Comparison of ENCODE assay signal across 8 cellular contexts in genomic region chr1:93178418-93178817, GRCh38. TPM values are rescaled to one million over a fixed set of nuclear protein-coding genes. Genes with fewer than 3 reads are reported as not detected.
DNase-seq lines count a peak whose midpoint lies in the region; FAIRE-seq and TF ChIP-seq lines count a peak whose summit lies in the region.

No MANE protein-coding gene starts in this region.

- POLR2A ChIA-PET in activated CD4-positive, alpha-beta memory T cell treated with anti-CD3 and anti-CD28 coated beads for 36 hours (lab: Charles Lee): interaction anchor here (0.6 to 1.6 kb wide), 2 partner anchors 14 to 52 kb away, joined by 3 read pairs; no protein-coding TSS in a partner anchor

- H3K27me3 ChIP-seq in iPS-18a (ENCODE audit: control insufficient read depth, insufficient read depth, low read length) (no peaks in the 10 kb centered on the region), subcutaneous abdominal adipose tissue (ENCODE audit: control insufficient read depth in 5 of 5, insufficient read depth in 4 of 5, low read length in 5 of 5) (peaks cover 0 to 10% (median 0%) of the 10 kb centered on the region in 5 donors)

- H3K27ac ChIP-seq in iPS-18a (ENCODE audit: low read length): no peak overlapping the region
- H3K27ac ChIP-seq in subcutaneous abdominal adipose tissue (ENCODE audit: low read depth, low read length): peak overlapping the region; percentile 100

- H3K36me3 Mint-ChIP-seq in T-helper 2 cell treated with Interferon-gamma antibody and Interleukin-4, amounts not matched to agents 5 μg/mL and 100 μg/mL, for 36 hours (ENCODE audit: low read depth): peaks cover 48% of the 10 kb centered on the region
- peaks cover 31% of the 10 kb centered on the region for H3K36me3 Mint-ChIP-seq in activated CD4-positive, alpha-beta memory T cell treated with anti-CD3 and anti-CD28 coated beads for 36 hours

- peaks cover 44% of the 10 kb centered on the region for H3K4me1 Mint-ChIP-seq in T-helper 2 cell treated with Interferon-gamma antibody and Interleukin-4, amounts not matched to agents 5 μg/mL and 100 μg/mL, for 36 hours (ENCODE audit: low read depth)
- H3K4me1 Mint-ChIP-seq in activated CD4-positive, alpha-beta memory T cell treated with anti-CD3 and anti-CD28 coated beads for 36 hours (ENCODE audit: low read depth): peaks cover 58% of the 10 kb centered on the region

- TF ChIP-seq POLR2A in H54 (IDR thresholded peaks at IDR 0.05; ENCODE audit: low read depth, low read length): no peak

- CTCF ChIA-PET in activated CD4-positive, alpha-beta memory T cell treated with anti-CD3 and anti-CD28 coated beads for 36 hours (lab: Charles Lee): interaction anchor here (1.0 to 1.1 kb wide), 2 partner anchors 14 to 98 kb away, joined by 3 to 5 read pairs; no protein-coding TSS in a partner anchor

- H3K9ac ChIP-seq in iPS-18a (ENCODE audit: low read length) (peak overlapping the region; percentile 94), subcutaneous abdominal adipose tissue (ENCODE audit: low read length in 5 of 5) (peak overlapping the region; percentile 33 to 100 (median 95))

- peak overlapping the region; percentile 98 for H3K27ac Mint-ChIP-seq in T-helper 2 cell treated with Interferon-gamma antibody and Interleukin-4, amounts not matched to agents 5 μg/mL and 100 μg/mL, for 36 hours
- no peak overlapping the region for H3K27ac Mint-ChIP-seq in activated CD4-positive, alpha-beta memory T cell treated with anti-CD3 and anti-CD28 coated beads for 36 hours

- H3K4me3 Mint-ChIP-seq in T-helper 2 cell treated with Interferon-gamma antibody and Interleukin-4, amounts not matched to agents 5 μg/mL and 100 μg/mL, for 36 hours: peak overlapping the region; percentile 90
- H3K4me3 Mint-ChIP-seq in activated CD4-positive, alpha-beta memory T cell treated with anti-CD3 and anti-CD28 coated beads for 36 hours: peak overlapping the region; percentile 88

- H3K4me1 ChIP-seq in iPS-18a (ENCODE audit: control insufficient read depth, low read depth, low read length): no peaks in the 10 kb centered on the region
- peaks cover 12 to 41% (median 33%) of the 10 kb centered on the region in 5 donors for H3K4me1 ChIP-seq in subcutaneous abdominal adipose tissue (ENCODE audit: control insufficient read depth in 5 of 5, insufficient read depth in 5 of 5, low read length in 5 of 5)

- H3K9me3 Mint-ChIP-seq in T-helper 2 cell treated with Interferon-gamma antibody and Interleukin-4, amounts not matched to agents 5 μg/mL and 100 μg/mL, for 36 hours: peaks cover 3% of the 10 kb centered on the region
- H3K9me3 Mint-ChIP-seq in activated CD4-positive, alpha-beta memory T cell treated with anti-CD3 and anti-CD28 coated beads for 36 hours: no peaks in the 10 kb centered on the region

- H3K9me3 ChIP-seq in iPS-18a (ENCODE audit: control insufficient read depth, low read depth, low read length) (no peaks in the 10 kb centered on the region), subcutaneous abdominal adipose tissue (ENCODE audit: control insufficient read depth in 5 of 5, low read length in 5 of 5) (peaks cover 0 to 2% (median 0%) of the 10 kb centered on the region in 5 donors)

- H3K27me3 Mint-ChIP-seq in T-helper 2 cell treated with Interferon-gamma antibody and Interleukin-4, amounts not matched to agents 5 μg/mL and 100 μg/mL, for 36 hours (ENCODE audit: low read depth): no peaks in the 10 kb centered on the region
- H3K27me3 Mint-ChIP-seq in activated CD4-positive, alpha-beta memory T cell treated with anti-CD3 and anti-CD28 coated beads for 36 hours: no peaks in the 10 kb centered on the region

- no peak for DNase-seq in T-helper 2 cell treated with Interferon-gamma antibody and Interleukin-4, amounts not matched to agents 5 μg/mL and 100 μg/mL, for 36 hours (ENCODE audit: low spot score)
- DNase-seq in T-helper 2 cell (no peak), H54 (ENCODE audit: insufficient read length, low spot score) (no peak), GM19240 (ENCODE audit: insufficient read length, low spot score) (no peak)
- DNase-seq in activated CD4-positive, alpha-beta memory T cell treated with anti-CD3 and anti-CD28 coated beads for 36 hours: no peak
- no peak for DNase-seq in activated CD8-positive, alpha-beta memory T cell treated with anti-CD3 and anti-CD28 coated beads, Interleukin-2, amount 50 U/mL, for 48 hours

- intact Hi-C loops in activated CD4-positive, alpha-beta memory T cell treated with anti-CD3 and anti-CD28 coated beads for 36 hours (cut with micrococcal nuclease): loop anchor here (2.0 to 5.0 kb wide), 2 partner anchors 24 to 196 kb away; no protein-coding TSS in a partner anchor

- FAIRE-seq in H54 (lab: Jason Lieb, UNC): no peak

- H3K4me3 ChIP-seq in iPS-18a (ENCODE audit: low read length): peak overlapping the region; percentile 96
- peak overlapping the region; percentile 74 to 100 (median 96) for H3K4me3 ChIP-seq in subcutaneous abdominal adipose tissue (ENCODE audit: low read depth in 1 of 5, low read length in 5 of 5)

- no peaks in the 10 kb centered on the region for H3K36me3 ChIP-seq in iPS-18a (ENCODE audit: control insufficient read depth, low read depth, low read length)
- peaks cover 0 to 2% (median 0%) of the 10 kb centered on the region in 5 donors for H3K36me3 ChIP-seq in subcutaneous abdominal adipose tissue (ENCODE audit: control insufficient read depth in 5 of 5, insufficient read depth in 5 of 5, low read length in 5 of 5)

RNA-seq across cellular contexts. Expression of gene TMED5, which starts 1.8 kb away (rescaled TPM):
- 10 to 100 TPM; 47.0 to 49.2 TPM for total RNA-seq in activated CD4-positive, alpha-beta memory T cell treated with anti-CD3 and anti-CD28 coated beads for 36 hours

RNA-seq across cellular contexts. Expression of gene CCDC18, which starts 2.1 kb away (rescaled TPM):
- total RNA-seq in activated CD4-positive, alpha-beta memory T cell treated with anti-CD3 and anti-CD28 coated beads for 36 hours: 10 to 100 TPM; 23.6 to 24.2 TPM
